Comparison of ENCODE assay signal across 1 cellular context in genomic region chr16:72277749-72278148, GRCh38.
TF ChIP-seq lines count a peak whose summit lies in the region.

No MANE protein-coding gene starts in this region.

TF ChIP-seq in GM23338, 12 proteins besides CTCF, POLR2A, EP300 and RAD21 (continued from another document):
- TF ChIP-seq, protein P1, sequence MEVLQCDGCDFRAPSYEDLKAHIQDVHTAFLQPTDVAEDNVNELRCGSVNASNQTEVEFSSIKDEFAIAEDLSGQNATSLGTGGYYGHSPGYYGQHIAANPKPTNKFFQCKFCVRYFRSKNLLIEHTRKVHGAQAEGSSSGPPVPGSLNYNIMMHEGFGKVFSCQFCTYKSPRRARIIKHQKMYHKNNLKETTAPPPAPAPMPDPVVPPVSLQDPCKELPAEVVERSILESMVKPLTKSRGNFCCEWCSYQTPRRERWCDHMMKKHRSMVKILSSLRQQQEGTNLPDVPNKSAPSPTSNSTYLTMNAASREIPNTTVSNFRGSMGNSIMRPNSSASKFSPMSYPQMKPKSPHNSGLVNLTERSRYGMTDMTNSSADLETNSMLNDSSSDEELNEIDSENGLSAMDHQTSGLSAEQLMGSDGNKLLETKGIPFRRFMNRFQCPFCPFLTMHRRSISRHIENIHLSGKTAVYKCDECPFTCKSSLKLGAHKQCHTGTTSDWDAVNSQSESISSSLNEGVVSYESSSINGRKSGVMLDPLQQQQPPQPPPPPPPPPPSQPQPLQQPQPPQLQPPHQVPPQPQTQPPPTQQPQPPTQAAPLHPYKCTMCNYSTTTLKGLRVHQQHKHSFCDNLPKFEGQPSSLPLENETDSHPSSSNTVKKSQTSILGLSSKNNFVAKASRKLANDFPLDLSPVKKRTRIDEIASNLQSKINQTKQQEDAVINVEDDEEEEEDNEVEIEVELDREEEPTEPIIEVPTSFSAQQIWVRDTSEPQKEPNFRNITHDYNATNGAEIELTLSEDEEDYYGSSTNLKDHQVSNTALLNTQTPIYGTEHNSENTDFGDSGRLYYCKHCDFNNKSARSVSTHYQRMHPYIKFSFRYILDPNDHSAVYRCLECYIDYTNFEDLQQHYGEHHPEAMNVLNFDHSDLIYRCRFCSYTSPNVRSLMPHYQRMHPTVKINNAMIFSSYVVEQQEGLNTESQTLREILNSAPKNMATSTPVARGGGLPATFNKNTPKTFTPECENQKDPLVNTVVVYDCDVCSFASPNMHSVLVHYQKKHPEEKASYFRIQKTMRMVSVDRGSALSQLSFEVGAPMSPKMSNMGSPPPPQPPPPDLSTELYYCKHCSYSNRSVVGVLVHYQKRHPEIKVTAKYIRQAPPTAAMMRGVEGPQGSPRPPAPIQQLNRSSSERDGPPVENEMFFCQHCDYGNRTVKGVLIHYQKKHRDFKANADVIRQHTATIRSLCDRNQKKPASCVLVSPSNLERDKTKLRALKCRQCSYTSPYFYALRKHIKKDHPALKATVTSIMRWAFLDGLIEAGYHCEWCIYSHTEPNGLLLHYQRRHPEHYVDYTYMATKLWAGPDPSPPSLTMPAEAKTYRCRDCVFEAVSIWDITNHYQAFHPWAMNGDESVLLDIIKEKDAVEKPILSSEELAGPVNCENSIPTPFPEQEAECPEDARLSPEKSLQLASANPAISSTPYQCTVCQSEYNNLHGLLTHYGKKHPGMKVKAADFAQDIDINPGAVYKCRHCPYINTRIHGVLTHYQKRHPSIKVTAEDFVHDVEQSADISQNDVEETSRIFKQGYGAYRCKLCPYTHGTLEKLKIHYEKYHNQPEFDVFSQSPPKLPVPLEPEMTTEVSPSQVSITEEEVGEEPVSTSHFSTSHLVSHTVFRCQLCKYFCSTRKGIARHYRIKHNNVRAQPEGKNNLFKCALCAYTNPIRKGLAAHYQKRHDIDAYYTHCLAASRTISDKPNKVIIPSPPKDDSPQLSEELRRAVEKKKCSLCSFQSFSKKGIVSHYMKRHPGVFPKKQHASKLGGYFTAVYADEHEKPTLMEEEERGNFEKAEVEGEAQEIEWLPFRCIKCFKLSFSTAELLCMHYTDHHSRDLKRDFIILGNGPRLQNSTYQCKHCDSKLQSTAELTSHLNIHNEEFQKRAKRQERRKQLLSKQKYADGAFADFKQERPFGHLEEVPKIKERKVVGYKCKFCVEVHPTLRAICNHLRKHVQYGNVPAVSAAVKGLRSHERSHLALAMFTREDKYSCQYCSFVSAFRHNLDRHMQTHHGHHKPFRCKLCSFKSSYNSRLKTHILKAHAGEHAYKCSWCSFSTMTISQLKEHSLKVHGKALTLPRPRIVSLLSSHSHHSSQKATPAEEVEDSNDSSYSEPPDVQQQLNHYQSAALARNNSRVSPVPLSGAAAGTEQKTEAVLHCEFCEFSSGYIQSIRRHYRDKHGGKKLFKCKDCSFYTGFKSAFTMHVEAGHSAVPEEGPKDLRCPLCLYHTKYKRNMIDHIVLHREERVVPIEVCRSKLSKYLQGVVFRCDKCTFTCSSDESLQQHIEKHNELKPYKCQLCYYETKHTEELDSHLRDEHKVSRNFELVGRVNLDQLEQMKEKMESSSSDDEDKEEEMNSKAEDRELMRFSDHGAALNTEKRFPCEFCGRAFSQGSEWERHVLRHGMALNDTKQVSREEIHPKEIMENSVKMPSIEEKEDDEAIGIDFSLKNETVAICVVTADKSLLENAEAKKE (CRISPR knock-in tag; IDR thresholded peaks at IDR 0.05), result no peak
- no peak for TF ChIP-seq ZNF114 (CRISPR knock-in tag; IDR thresholded peaks at IDR 0.05)
- no peak for TF ChIP-seq EZH2 (IDR thresholded peaks at IDR 0.05; ENCODE audit: low read depth, unreplicated experiment)
- no peak for TF ChIP-seq CREB1 (CRISPR knock-in tag; IDR thresholded peaks at IDR 0.05; ENCODE audit: low read depth)
- no peak for TF ChIP-seq ZNF331 (CRISPR knock-in tag; IDR thresholded peaks at IDR 0.05; ENCODE audit: low read depth)
- TF ChIP-seq, protein P2, sequence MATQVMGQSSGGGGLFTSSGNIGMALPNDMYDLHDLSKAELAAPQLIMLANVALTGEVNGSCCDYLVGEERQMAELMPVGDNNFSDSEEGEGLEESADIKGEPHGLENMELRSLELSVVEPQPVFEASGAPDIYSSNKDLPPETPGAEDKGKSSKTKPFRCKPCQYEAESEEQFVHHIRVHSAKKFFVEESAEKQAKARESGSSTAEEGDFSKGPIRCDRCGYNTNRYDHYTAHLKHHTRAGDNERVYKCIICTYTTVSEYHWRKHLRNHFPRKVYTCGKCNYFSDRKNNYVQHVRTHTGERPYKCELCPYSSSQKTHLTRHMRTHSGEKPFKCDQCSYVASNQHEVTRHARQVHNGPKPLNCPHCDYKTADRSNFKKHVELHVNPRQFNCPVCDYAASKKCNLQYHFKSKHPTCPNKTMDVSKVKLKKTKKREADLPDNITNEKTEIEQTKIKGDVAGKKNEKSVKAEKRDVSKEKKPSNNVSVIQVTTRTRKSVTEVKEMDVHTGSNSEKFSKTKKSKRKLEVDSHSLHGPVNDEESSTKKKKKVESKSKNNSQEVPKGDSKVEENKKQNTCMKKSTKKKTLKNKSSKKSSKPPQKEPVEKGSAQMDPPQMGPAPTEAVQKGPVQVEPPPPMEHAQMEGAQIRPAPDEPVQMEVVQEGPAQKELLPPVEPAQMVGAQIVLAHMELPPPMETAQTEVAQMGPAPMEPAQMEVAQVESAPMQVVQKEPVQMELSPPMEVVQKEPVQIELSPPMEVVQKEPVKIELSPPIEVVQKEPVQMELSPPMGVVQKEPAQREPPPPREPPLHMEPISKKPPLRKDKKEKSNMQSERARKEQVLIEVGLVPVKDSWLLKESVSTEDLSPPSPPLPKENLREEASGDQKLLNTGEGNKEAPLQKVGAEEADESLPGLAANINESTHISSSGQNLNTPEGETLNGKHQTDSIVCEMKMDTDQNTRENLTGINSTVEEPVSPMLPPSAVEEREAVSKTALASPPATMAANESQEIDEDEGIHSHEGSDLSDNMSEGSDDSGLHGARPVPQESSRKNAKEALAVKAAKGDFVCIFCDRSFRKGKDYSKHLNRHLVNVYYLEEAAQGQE (IDR thresholded peaks at IDR 0.05; ENCODE audit: unreplicated experiment), result no peak
- no peak for TF ChIP-seq NANOG (IDR thresholded peaks at IDR 0.05; ENCODE audit: borderline replicate concordance)
- no peak for TF ChIP-seq JUNB (IDR thresholded peaks at IDR 0.05; ENCODE audit: unreplicated experiment)
